In genomic region chr21:36203603-36203889, GRCh38 we compare ENCODE assay signal across 8 cellular contexts. TPM values are rescaled to one million over a fixed set of nuclear protein-coding genes. Genes with fewer than 3 reads are reported as not detected.
DNase-seq lines count a peak whose midpoint lies in the region; ATAC-seq and TF ChIP-seq lines count a peak whose summit lies in the region.

No MANE protein-coding gene starts in this region.

- 7% methylated on average over 1 of the region's 1 CpG for WGBS in hepatocyte (ENCODE audit: low lambda C conversion rate, missing lambda C conversion rate)

- ATAC-seq in HG03565 (IDR thresholded peaks at IDR 0.05; ENCODE audit: unreplicated experiment) = no peak

- CTCF ChIA-PET in HEK293 (lab: Yijun Ruan, JAX) = interaction anchor here (0.8 to 1.8 kb wide), 9 partner anchors 9 to 217 kb away, joined by 3 to 6 read pairs (median 4); no protein-coding TSS in a partner anchor

- H2AFZ ChIP-seq in hepatocyte = no peak overlapping the region

- no peaks in the 10 kb centered on the region for H3K9me2 ChIP-seq in hepatocyte (replicated peaks; ENCODE audit: insufficient read depth)

- H3K4me3 ChIP-seq in AG09309 (ENCODE audit: control insufficient read depth, low read depth, low read length) = no peak overlapping the region
- H3K4me3 ChIP-seq in HEK293 (ENCODE audit: low read depth, low read length) = no peak overlapping the region
- H3K4me3 ChIP-seq in hepatocyte = no peak overlapping the region
- H3K4me3 ChIP-seq in BE2C (ENCODE audit: low read depth, low read length) = no peak overlapping the region

- TF ChIP-seq CTCF in AG09309 (IDR thresholded peaks at IDR 0.05; ENCODE audit: control insufficient read depth, insufficient read depth, low read depth, low read length, missing control alignments) (no peak), HEK293 (tag by site-specific recombination; IDR thresholded peaks at IDR 0.05) (no peak), hepatocyte (IDR thresholded peaks at IDR 0.05; ENCODE audit: poor library complexity) (no peak), BE2C (IDR thresholded peaks at IDR 0.05; ENCODE audit: low read depth, low read length) (no peak)

- H3K36me3 ChIP-seq in HEK293 (ENCODE audit: control insufficient read depth in 2 of 2, insufficient read depth in 1 of 2, low read length in 2 of 2) (no peaks in the 10 kb centered on the region; a peak in 1 of 3 replicates), hepatocyte (replicated peaks; ENCODE audit: insufficient read depth, low read depth) (no peaks in the 10 kb centered on the region), BE2C (no peaks in the 10 kb centered on the region)

- no peaks in the 10 kb centered on the region for H3K79me2 ChIP-seq in hepatocyte

- no peaks in the 10 kb centered on the region for H3K9me3 ChIP-seq in HEK293 (ENCODE audit: control insufficient read depth, insufficient read depth, low read depth, low read length)
- H3K9me3 ChIP-seq in hepatocyte (ENCODE audit: low read depth) = no peaks in the 10 kb centered on the region
- H3K9me3 ChIP-seq in BE2C = no peaks in the 10 kb centered on the region

- no peak overlapping the region for H3K27ac ChIP-seq in HEK293 (ENCODE audit: extremely low read depth, low read depth, low read length)
- peak overlapping the region; percentile 95 for H3K27ac ChIP-seq in hepatocyte

- DNase-seq in AG09309 (ENCODE audit: low read depth) = peak; percentile 33
- peak in 2 of 3 experiments; percentile 8 to 16 for DNase-seq in activated CD8-positive, alpha-beta memory T cell treated with anti-CD3 and anti-CD28 coated beads for 48 hours (ENCODE audit: low read depth in 2 of 3, low spot score in 2 of 3)
- DNase-seq in hepatocyte (ENCODE audit: low spot score) = peak; percentile 81
- DNase-seq in stimulated activated CD8-positive, alpha-beta memory T cell treated with anti-CD3 and anti-CD28 coated beads, Interleukin-7, amount 100 ng/mL, for 4 hours (ENCODE audit: low read depth in 2 of 2) = peak; percentile 14 to 16
- DNase-seq in BE2C = no peak
- no peak for DNase-seq in NCI-H187 (lab: John Stamatoyannopoulos, UW)

- H3K27me3 ChIP-seq in hepatocyte (no peaks in the 10 kb centered on the region), BE2C (no peaks in the 10 kb centered on the region)

- H4K20me1 ChIP-seq in hepatocyte (ENCODE audit: insufficient read depth, poor library complexity, severe bottlenecking) = no peaks in the 10 kb centered on the region

- peaks cover 21% of the 10 kb centered on the region for H3K4me1 ChIP-seq in HEK293 (ENCODE audit: control insufficient read depth, insufficient read depth, low read length)
- peaks cover 30% of the 10 kb centered on the region for H3K4me1 ChIP-seq in hepatocyte (ENCODE audit: insufficient read depth)
- no peaks in the 10 kb centered on the region for H3K4me1 ChIP-seq in BE2C

- POLR2A ChIA-PET in HEK293 (lab: Yijun Ruan, JAX) = interaction anchor here (0.6 to 1.6 kb wide), 5 partner anchors 13 to 117 kb away, joined by 3 to 7 read pairs (median 3); partner anchors contain the start of gene MORC3

- H3K4me2 ChIP-seq in hepatocyte = peak overlapping the region; percentile 31

TF ChIP-seq in HEK293, 187 proteins besides CTCF, POLR2A, EP300 and RAD21 (continues in another document):
- TF ChIP-seq ZNF23 (tag by site-specific recombination; IDR thresholded peaks at IDR 0.05; ENCODE audit: borderline replicate concordance) (no peak), ZNF133 (tag by site-specific recombination; IDR thresholded peaks at IDR 0.05) (no peak), HOXA7 (CRISPR knock-in tag; IDR thresholded peaks at IDR 0.05; ENCODE audit: borderline replicate concordance) (no peak), ZBTB48 (tag by site-specific recombination; IDR thresholded peaks at IDR 0.05) (no peak), ZNF362 (tag by site-specific recombination; IDR thresholded peaks at IDR 0.05) (no peak), ZIC2 (tag by site-specific recombination; IDR thresholded peaks at IDR 0.05) (no peak), ZNF610 (tag by site-specific recombination; IDR thresholded peaks at IDR 0.05; ENCODE audit: borderline replicate concordance) (no peak), ZFHX2 (tag by site-specific recombination; conservative IDR thresholded peaks at IDR 0.05) (peak; percentile 84), ZNF335 (tag by site-specific recombination; conservative IDR thresholded peaks at IDR 0.05) (no peak; the same call in 1 of the 2 replicates), KLF1 (tag by site-specific recombination; IDR thresholded peaks at IDR 0.05) (no peak), ZBTB21 (tag by site-specific recombination; IDR thresholded peaks at IDR 0.05) (no peak), SCRT1 (tag by site-specific recombination; IDR thresholded peaks at IDR 0.05; ENCODE audit: borderline replicate concordance) (no peak), BCL11A (tag by site-specific recombination; IDR thresholded peaks at IDR 0.05; ENCODE audit: low read depth) (no peak), KLF16 (tag by site-specific recombination; IDR thresholded peaks at IDR 0.05) (no peak), ZNF280D (tag by site-specific recombination; IDR thresholded peaks at IDR 0.05) (no peak), PRDM1 (tag by site-specific recombination; IDR thresholded peaks at IDR 0.05) (peak; percentile 83), ZNF394 (tag by site-specific recombination; IDR thresholded peaks at IDR 0.05; ENCODE audit: borderline replicate concordance) (no peak), ZFP69B (tag by site-specific recombination; IDR thresholded peaks at IDR 0.05) (no peak), ZNF350 (tag by site-specific recombination; IDR thresholded peaks at IDR 0.05) (no peak), ZNF366 (tag by site-specific recombination; conservative IDR thresholded peaks at IDR 0.05) (0 out of 2 replicates have a peak, but pooled peaks have one; percentile 28), WT1 (tag by site-specific recombination; IDR thresholded peaks at IDR 0.05) (peak; percentile 21; the same call in 1 of the 2 replicates), GLIS1 (tag by site-specific recombination; IDR thresholded peaks at IDR 0.05) (0 out of 2 replicates have a peak, but pooled peaks have one; percentile 34)
- TF ChIP-seq, protein P1, sequence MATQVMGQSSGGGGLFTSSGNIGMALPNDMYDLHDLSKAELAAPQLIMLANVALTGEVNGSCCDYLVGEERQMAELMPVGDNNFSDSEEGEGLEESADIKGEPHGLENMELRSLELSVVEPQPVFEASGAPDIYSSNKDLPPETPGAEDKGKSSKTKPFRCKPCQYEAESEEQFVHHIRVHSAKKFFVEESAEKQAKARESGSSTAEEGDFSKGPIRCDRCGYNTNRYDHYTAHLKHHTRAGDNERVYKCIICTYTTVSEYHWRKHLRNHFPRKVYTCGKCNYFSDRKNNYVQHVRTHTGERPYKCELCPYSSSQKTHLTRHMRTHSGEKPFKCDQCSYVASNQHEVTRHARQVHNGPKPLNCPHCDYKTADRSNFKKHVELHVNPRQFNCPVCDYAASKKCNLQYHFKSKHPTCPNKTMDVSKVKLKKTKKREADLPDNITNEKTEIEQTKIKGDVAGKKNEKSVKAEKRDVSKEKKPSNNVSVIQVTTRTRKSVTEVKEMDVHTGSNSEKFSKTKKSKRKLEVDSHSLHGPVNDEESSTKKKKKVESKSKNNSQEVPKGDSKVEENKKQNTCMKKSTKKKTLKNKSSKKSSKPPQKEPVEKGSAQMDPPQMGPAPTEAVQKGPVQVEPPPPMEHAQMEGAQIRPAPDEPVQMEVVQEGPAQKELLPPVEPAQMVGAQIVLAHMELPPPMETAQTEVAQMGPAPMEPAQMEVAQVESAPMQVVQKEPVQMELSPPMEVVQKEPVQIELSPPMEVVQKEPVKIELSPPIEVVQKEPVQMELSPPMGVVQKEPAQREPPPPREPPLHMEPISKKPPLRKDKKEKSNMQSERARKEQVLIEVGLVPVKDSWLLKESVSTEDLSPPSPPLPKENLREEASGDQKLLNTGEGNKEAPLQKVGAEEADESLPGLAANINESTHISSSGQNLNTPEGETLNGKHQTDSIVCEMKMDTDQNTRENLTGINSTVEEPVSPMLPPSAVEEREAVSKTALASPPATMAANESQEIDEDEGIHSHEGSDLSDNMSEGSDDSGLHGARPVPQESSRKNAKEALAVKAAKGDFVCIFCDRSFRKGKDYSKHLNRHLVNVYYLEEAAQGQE (tag by site-specific recombination; IDR thresholded peaks at IDR 0.05) = no peak

RNA-seq across cellular contexts. Expression of gene DOP1B, which starts 46.9 kb away (rescaled TPM):
- total RNA-seq in hepatocyte = 9.1 and 17.7 TPM in 2 replicates
- 6.6 and 7.1 TPM in 2 replicates for polyA plus RNA-seq in hepatocyte
- 0.32 TPM for polyA plus RNA-seq in BE2C (2012; ENCODE audit: insufficient read depth, insufficient read length, low read depth)

Comparison
In these comparisons a context has a peak if more than half of its experiments do, and no peak if none do; other contexts are left out.
1. DNase-seq: peak in AG09309 (single experiment), activated CD8-positive, alpha-beta memory T cell treated with anti-CD3 and anti-CD28 coated beads for 48 hours (2 of 3), hepatocyte (single experiment) and stimulated activated CD8-positive, alpha-beta memory T cell treated with anti-CD3 and anti-CD28 coated beads, Interleukin-7, amount 100 ng/mL, for 4 hours (2 of 2); none in BE2C (single experiment) and NCI-H187 (0 of 2).